Comparison of ENCODE assay signal across 9 cellular contexts in the genomic region with DNA sequence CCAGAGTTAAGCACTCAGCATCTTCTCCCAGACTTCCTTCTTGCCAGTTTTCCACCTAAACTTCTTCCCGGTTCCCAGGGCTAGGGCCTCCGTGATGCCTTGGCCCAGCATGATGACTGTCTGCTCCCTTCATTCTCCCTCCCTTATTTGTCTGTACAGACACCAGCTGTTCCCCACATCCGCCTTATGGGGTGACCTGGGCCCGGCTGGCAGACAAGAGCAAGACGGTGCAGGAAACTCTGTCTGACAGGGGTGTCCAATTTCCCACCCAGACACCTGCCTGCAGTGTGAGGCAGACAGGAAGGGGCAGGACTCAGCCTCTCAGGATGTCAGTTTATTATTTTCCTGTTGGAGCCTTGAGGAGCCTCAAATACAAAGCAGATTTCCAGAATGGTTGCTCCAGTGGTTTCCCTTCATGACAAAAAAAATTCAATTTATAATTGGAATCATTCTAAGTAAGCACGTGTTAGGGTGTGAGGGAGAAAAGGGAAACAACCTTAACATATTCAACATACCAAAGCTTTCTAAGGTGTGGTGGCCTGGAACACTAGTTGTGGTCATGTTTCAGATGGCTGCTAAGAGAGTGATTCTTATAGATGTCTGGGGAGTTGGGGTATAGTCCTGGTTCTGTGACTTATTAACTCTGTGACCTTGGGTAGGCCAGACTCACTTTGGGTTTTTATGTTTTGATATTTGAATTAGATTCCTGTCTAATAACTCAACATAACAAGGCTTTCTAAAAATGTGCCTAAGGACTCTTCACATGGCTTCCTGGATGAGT.
DNase-seq lines count a peak whose midpoint lies in the region; ATAC-seq and TF ChIP-seq lines count a peak whose summit lies in the region.
"Had no signal": no experiment of that assay in that cellular context is flagged by ENCODE, and none has a peak within 500 bp of the region (broad histone marks: within the 10 kb centered on the region; RNA-seq: fewer than 3 reads in every experiment).

No MANE protein-coding gene starts in this region.

- DNase-seq in kidney epithelial cell (ENCODE audit: low read depth): peak; percentile 75
- no peak for DNase-seq in AG20443 (ENCODE audit: low spot score)
- no peak for DNase-seq in central memory CD4-positive, alpha-beta T cell
- no peak for DNase-seq in NCI-H187 treated with DMSO at 0.1 percent for 48 hours (lab: John Stamatoyannopoulos, UW)
- DNase-seq in stimulated activated naive CD4-positive, alpha-beta T cell (lab: John Stamatoyannopoulos, UW): no peak

- ATAC-seq in GM18870 (IDR thresholded peaks at IDR 0.05; ENCODE audit: unreplicated experiment): peak; percentile 45
- peak; percentile 40 for ATAC-seq in HG02588 (IDR thresholded peaks at IDR 0.05; ENCODE audit: unreplicated experiment)
- ATAC-seq in HG03469 (IDR thresholded peaks at IDR 0.05; ENCODE audit: unreplicated experiment): peak; percentile 31

- H3K27me3 ChIP-seq in kidney epithelial cell (ENCODE audit: control insufficient read depth, insufficient read depth, low read length): no peaks in the 10 kb centered on the region
- H3K27me3 ChIP-seq: cardiac muscle cell had no signal

- H3K4me3 ChIP-seq in kidney epithelial cell (ENCODE audit: low read depth, low read length): no peak overlapping the region
- H3K4me3 ChIP-seq: cardiac muscle cell had no signal

- no peaks in the 10 kb centered on the region for H3K36me3 ChIP-seq in kidney epithelial cell (ENCODE audit: control insufficient read depth, insufficient read depth, low read length)
- H3K36me3 ChIP-seq: cardiac muscle cell had no signal

- no peak for TF ChIP-seq CTCF in kidney epithelial cell (IDR thresholded peaks at IDR 0.05; ENCODE audit: insufficient read depth, low read length, poor library complexity, severe bottlenecking)
